11 cellular contexts compared by ENCODE assay signal in the genomic region with DNA sequence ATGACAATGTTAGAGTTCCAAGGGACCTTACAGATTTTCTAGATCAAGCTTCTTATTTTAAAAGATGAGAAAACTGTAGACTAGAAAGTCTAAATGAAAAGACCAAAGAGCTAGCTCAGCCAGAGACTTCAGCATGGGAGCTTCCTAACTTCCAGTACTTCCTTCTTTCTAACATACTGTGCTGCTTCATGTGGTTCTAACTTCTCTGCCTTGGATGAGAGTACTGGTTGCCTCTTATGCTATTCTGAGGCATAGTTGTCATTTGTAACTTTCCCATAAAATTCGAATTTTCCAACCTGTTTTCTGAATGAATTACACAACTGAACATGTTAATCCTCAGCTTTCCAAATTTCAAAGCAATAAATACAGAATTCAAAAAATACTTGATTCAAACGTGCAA. TPM values are rescaled to one million over a fixed set of nuclear protein-coding genes. Genes with fewer than 3 reads are reported as not detected.
DNase-seq lines count a peak whose midpoint lies in the region; ATAC-seq and TF ChIP-seq lines count a peak whose summit lies in the region.
"Had no signal": no experiment of that assay in that cellular context is flagged by ENCODE, and none has a peak within 500 bp of the region (broad histone marks: within the 10 kb centered on the region; RNA-seq: fewer than 3 reads in every experiment).

No MANE protein-coding gene starts in this region.

- H3K4me1 ChIP-seq in A673 (ENCODE audit: insufficient read depth, low read length, poor library complexity, severe bottlenecking) (peaks cover 18% of the 10 kb centered on the region), HAP-1 (peaks cover 35% of the 10 kb centered on the region)

- peaks cover 27% of the 10 kb centered on the region for H3K4me1 Mint-ChIP-seq in activated CD8-positive, alpha-beta T cell treated with anti-CD3 and anti-CD28 coated beads, Interleukin-2, amount 10 ng/mL, durations not matched to agents 7 days and 5 days (ENCODE audit: low read depth)
- peaks cover 27 to 52% of the 10 kb centered on the region in 2 donors for H3K4me1 Mint-ChIP-seq in immature natural killer cell

- no peak for ATAC-seq in activated CD8-positive, alpha-beta T cell treated with anti-CD3 and anti-CD28 coated beads, Interleukin-2, amount 10 ng/mL, durations not matched to agents 7 days and 5 days
- ATAC-seq in HG03196 (IDR thresholded peaks at IDR 0.05; ENCODE audit: unreplicated experiment), result no peak

- CTCF ChIA-PET in A673 (lab: Charles Lee), result interaction anchor here (0.6 kb wide), 1 partner anchor 73 kb away, joined by 3 read pairs; no protein-coding TSS in a partner anchor
- CTCF ChIA-PET in activated CD8-positive, alpha-beta T cell treated with anti-CD3 and anti-CD28 coated beads, Interleukin-2, amount 10 ng/mL, durations not matched to agents 7 days and 5 days (lab: Charles Lee), result interaction anchor here (0.5 to 2.2 kb wide), 4 partner anchors 19 to 472 kb away, joined by 3 to 6 read pairs (median 3); a partner anchor contains a TSS

- intact Hi-C loops in A673 (cut with micrococcal nuclease; ENCODE audit: unreplicated experiment), result loop anchor here (2.0 to 5.0 kb wide), 2 partner anchors 421 to 470 kb away; a partner anchor contains a TSS

- no peaks in the 10 kb centered on the region for H3K9me3 ChIP-seq in A673 (ENCODE audit: low read depth, low read length, poor library complexity, severe bottlenecking)
- H3K9me3 ChIP-seq in HAP-1, result no peaks in the 10 kb centered on the region

- peaks cover 8% of the 10 kb centered on the region for H3K27me3 Mint-ChIP-seq in activated CD8-positive, alpha-beta T cell treated with anti-CD3 and anti-CD28 coated beads, Interleukin-2, amount 10 ng/mL, durations not matched to agents 7 days and 5 days (ENCODE audit: low read depth)
- peaks cover 0 to 5% (median 0%) of the 10 kb centered on the region in 3 donors for H3K27me3 Mint-ChIP-seq in immature natural killer cell (ENCODE audit: low read depth in 3 of 3)

- peak overlapping the region; percentile 7 for H3K4me3 Mint-ChIP-seq in activated CD8-positive, alpha-beta T cell treated with anti-CD3 and anti-CD28 coated beads, Interleukin-2, amount 10 ng/mL, durations not matched to agents 7 days and 5 days
- H3K4me3 Mint-ChIP-seq in immature natural killer cell, result peak overlapping the region in 4 of 5 donors; percentile 68 to 94 (median 84)

- BruUV-seq in A673 (replicated peaks; lab: Mats Ljungman, UMichigan), result no TSS peak

- no peak overlapping the region for H3K27ac Mint-ChIP-seq in activated CD8-positive, alpha-beta T cell treated with anti-CD3 and anti-CD28 coated beads, Interleukin-2, amount 10 ng/mL, durations not matched to agents 7 days and 5 days
- peak overlapping the region; percentile 53 to 96 (median 80) for H3K27ac Mint-ChIP-seq in immature natural killer cell

- TF ChIP-seq CTCF in A673 (conservative IDR thresholded peaks at IDR 0.05; ENCODE audit: low read depth, low read length), result no peak

- POLR2A ChIA-PET in A673 (lab: Charles Lee; ENCODE audit: low non-redundant PET), result no interaction called here
- POLR2A ChIA-PET in activated CD8-positive, alpha-beta T cell treated with anti-CD3 and anti-CD28 coated beads, Interleukin-2, amount 10 ng/mL, durations not matched to agents 7 days and 5 days (lab: Charles Lee), result no interaction called here

- DNase-seq in A673 (ENCODE audit: low spot score), result peak; percentile 13
- DNase-seq in HAP-1 (ENCODE audit: low spot score in 2 of 2), result no peak
- no peak for DNase-seq in activated CD8-positive, alpha-beta T cell treated with anti-CD3 and anti-CD28 coated beads, Interleukin-2, amount 10 ng/mL, durations not matched to agents 7 days and 5 days
- DNase-seq in immature natural killer cell, result no peak
- DNase-seq in GM19238 (ENCODE audit: insufficient read length, low spot score), result no peak
- no peak for DNase-seq in dedifferentiated amniotic fluid mesenchymal stem cell (ENCODE audit: extremely low spot score)
- DNase-seq in stimulated activated CD4-positive, alpha-beta T cell treated with anti-CD3 and anti-CD28 coated beads, Interleukin-2, amount 100 ng/mL, for 24 hours, result no peak
- DNase-seq: central memory CD4-positive, alpha-beta T cell; DMS79 treated with DMSO at 0.1 percent for 48 hours had no signal

- no peak overlapping the region for H3K27ac ChIP-seq in A673 (ENCODE audit: low read depth, low read length, poor library complexity, severe bottlenecking)

- H3K36me3 Mint-ChIP-seq in activated CD8-positive, alpha-beta T cell treated with anti-CD3 and anti-CD28 coated beads, Interleukin-2, amount 10 ng/mL, durations not matched to agents 7 days and 5 days (ENCODE audit: low read depth), result peaks cover 4% of the 10 kb centered on the region
- no peaks in the 10 kb centered on the region for H3K36me3 Mint-ChIP-seq in immature natural killer cell

- in situ Hi-C loops in HAP-1 (cut with MboI; ENCODE audit: low sequenced_read_pairs), result no loop called here

- H3K27me3 ChIP-seq in A673 (replicated peaks; ENCODE audit: insufficient read depth, low read depth, low read length, poor library complexity) (no peaks in the 10 kb centered on the region), HAP-1 (ENCODE audit: low read depth) (no peaks in the 10 kb centered on the region)

- H3K36me3 ChIP-seq in A673 (ENCODE audit: insufficient read depth, low read length, poor library complexity, severe bottlenecking) (no peaks in the 10 kb centered on the region), HAP-1 (replicated peaks) (no peaks in the 10 kb centered on the region)

- H3K4me3 ChIP-seq in A673 (ENCODE audit: low read depth, low read length, poor library complexity, severe bottlenecking) (peak overlapping the region; percentile 97), HAP-1 (peak overlapping the region; percentile 86)
- H3K4me3 ChIP-seq: lung had no signal

- no peaks in the 10 kb centered on the region for H3K9me3 Mint-ChIP-seq in activated CD8-positive, alpha-beta T cell treated with anti-CD3 and anti-CD28 coated beads, Interleukin-2, amount 10 ng/mL, durations not matched to agents 7 days and 5 days (ENCODE audit: insufficient read depth)
- no peaks in the 10 kb centered on the region for H3K9me3 Mint-ChIP-seq in immature natural killer cell

RNA-seq across cellular contexts. Expression of a gene that starts 1.8 kb away (rescaled TPM):
- total RNA-seq in A673 (2021), result 52.4 and 58.6 TPM in 2 replicates
- total RNA-seq in activated CD8-positive, alpha-beta T cell treated with anti-CD3 and anti-CD28 coated beads, Interleukin-2, amount 10 ng/mL, durations not matched to agents 7 days and 5 days, result 10 to 100 TPM; 27.9 to 29.5 TPM
- polyA plus RNA-seq in immature natural killer cell, result 10 to 100 TPM; 14.8 to 31.3 (median 25.4) TPM
